Comparison of ENCODE assay signal across 8 cellular contexts in genomic region chr6:79946242-79946641, GRCh38. TPM values are rescaled to one million over a fixed set of nuclear protein-coding genes. Genes with fewer than 3 reads are reported as not detected.
DNase-seq lines count a peak whose midpoint lies in the region; ATAC-seq and TF ChIP-seq lines count a peak whose summit lies in the region.

No MANE protein-coding gene starts in this region.

- no peak overlapping the region for H3K27ac Mint-ChIP-seq in activated naive CD4-positive, alpha-beta T cell treated with anti-CD3 and anti-CD28 coated beads for 36 hours

- H3K4me1 Mint-ChIP-seq in activated naive CD4-positive, alpha-beta T cell treated with anti-CD3 and anti-CD28 coated beads for 36 hours (ENCODE audit: low read depth) = peaks cover 14% of the 10 kb centered on the region

- peaks cover 43% of the 10 kb centered on the region for H3K27me3 Mint-ChIP-seq in activated naive CD4-positive, alpha-beta T cell treated with anti-CD3 and anti-CD28 coated beads for 36 hours (ENCODE audit: low read depth)

- H3K4me3 Mint-ChIP-seq in activated naive CD4-positive, alpha-beta T cell treated with anti-CD3 and anti-CD28 coated beads for 36 hours = peak overlapping the region; percentile 78

- H3K27me3 ChIP-seq in iPS-15b (ENCODE audit: control insufficient read depth, insufficient read depth, low read length) (no peaks in the 10 kb centered on the region), stomach smooth muscle (ENCODE audit: control insufficient read depth in 1 of 2, insufficient read depth in 2 of 2, low read length in 2 of 2) (no peaks in the 10 kb centered on the region)

- H3K4me1 ChIP-seq in iPS-15b (ENCODE audit: control insufficient read depth, insufficient read depth, low read length) (peaks cover 32% of the 10 kb centered on the region), stomach smooth muscle (ENCODE audit: control insufficient read depth, insufficient read depth, low read length) (no peaks in the 10 kb centered on the region)

- H3K9ac ChIP-seq in iPS-15b (ENCODE audit: low read depth, low read length) (no peak overlapping the region), stomach smooth muscle (ENCODE audit: low read length in 2 of 2) (peak overlapping the region in 1 of 2 donors; percentile 23)

- CTCF ChIA-PET in activated naive CD4-positive, alpha-beta T cell treated with anti-CD3 and anti-CD28 coated beads for 36 hours (lab: Charles Lee) = interaction anchor here (0.5 to 3.7 kb wide), 16 partner anchors 8 to 313 kb away, joined by 3 to 18 read pairs (median 4); no protein-coding TSS in a partner anchor

- H3K9me3 ChIP-seq in iPS-15b (ENCODE audit: control insufficient read depth, insufficient read depth, low read length) (no peaks in the 10 kb centered on the region), stomach smooth muscle (ENCODE audit: control insufficient read depth in 2 of 2, low read length in 2 of 2) (no peaks in the 10 kb centered on the region)

- no peaks in the 10 kb centered on the region for H3K36me3 ChIP-seq in iPS-15b (ENCODE audit: control insufficient read depth, insufficient read depth, low read length)
- no peaks in the 10 kb centered on the region for H3K36me3 ChIP-seq in stomach smooth muscle (ENCODE audit: control insufficient read depth in 2 of 2, insufficient read depth in 2 of 2, low read length in 2 of 2)

- H3K9me3 Mint-ChIP-seq in activated naive CD4-positive, alpha-beta T cell treated with anti-CD3 and anti-CD28 coated beads for 36 hours = no peaks in the 10 kb centered on the region

- H3K27ac ChIP-seq in C4-2B (no peak overlapping the region), stomach smooth muscle (ENCODE audit: low read length) (no peak overlapping the region)

- intact Hi-C loops in activated naive CD4-positive, alpha-beta T cell treated with anti-CD3 and anti-CD28 coated beads for 36 hours (cut with micrococcal nuclease) = loop anchor here (2.0 to 10.0 kb wide), 2 partner anchors 219 to 389 kb away; no protein-coding TSS in a partner anchor
- intact Hi-C loops in lower leg skin (cut with DNase I; ENCODE audit: low total_unique reads) = loop anchor here (10.0 kb wide), 1 partner anchor 149 kb away; no protein-coding TSS in a partner anchor

- DNase-seq in NCI-H1092 treated with DMSO at 0.1 percent for 48 hours (lab: John Stamatoyannopoulos, UW) = peak; percentile 25
- peak; percentile 44 for DNase-seq in activated naive CD4-positive, alpha-beta T cell treated with anti-CD3 and anti-CD28 coated beads for 36 hours
- DNase-seq in lower leg skin (ENCODE audit: low spot score in 2 of 2) = no peak

- H3K4me3 ChIP-seq in iPS-15b (ENCODE audit: low read depth, low read length) = peak overlapping the region; percentile 57
- H3K4me3 ChIP-seq in stomach smooth muscle (ENCODE audit: low read length in 2 of 2) = peak overlapping the region; percentile 66 to 79
- H3K4me3 ChIP-seq in lower leg skin (ENCODE audit: low read depth, poor library complexity, severe bottlenecking) = no peak overlapping the region

- peak; percentile 31 for ATAC-seq in GM18861 (IDR thresholded peaks at IDR 0.05; ENCODE audit: unreplicated experiment)
- no peak for ATAC-seq in HG03097 (IDR thresholded peaks at IDR 0.05; ENCODE audit: low FRiP score, unreplicated experiment)

- TF ChIP-seq POLR2A in lower leg skin (IDR thresholded peaks at IDR 0.05) = no peak

- no peaks in the 10 kb centered on the region for H3K36me3 Mint-ChIP-seq in activated naive CD4-positive, alpha-beta T cell treated with anti-CD3 and anti-CD28 coated beads for 36 hours (ENCODE audit: low read depth)

- TF ChIP-seq CTCF in C4-2B (conservative IDR thresholded peaks at IDR 0.05) = peak; percentile 21
- no peak for TF ChIP-seq CTCF in lower leg skin (IDR thresholded peaks at IDR 0.05)

- 2 to 9% methylated on average over 5 of the region's 5 CpGs for WGBS in lower leg skin, 2 donors

RNA-seq across cellular contexts. Expression of gene ELOVL4, which starts 1.1 kb away (rescaled TPM):
- total RNA-seq in activated naive CD4-positive, alpha-beta T cell treated with anti-CD3 and anti-CD28 coated beads for 36 hours = under 1 TPM; 0.33 to 0.54 TPM
- 100 to 1,000 TPM in 2 of 4 donors, 10 to 100 TPM in 2; 56.0 to 134 (median 97.6) TPM for total RNA-seq in lower leg skin

RNA-seq across cellular contexts. Expression of gene TTK, which starts 58.2 kb away (rescaled TPM):
- total RNA-seq in activated naive CD4-positive, alpha-beta T cell treated with anti-CD3 and anti-CD28 coated beads for 36 hours = 10 to 100 TPM; 45.9 to 51.1 TPM
- total RNA-seq in lower leg skin = 1 to 10 TPM; 1.4 to 4.5 (median 2.5) TPM

Comparison
In these comparisons a context has a peak if more than half of its experiments do, and no peak if none do; other contexts are left out.
1. DNase-seq: peak in NCI-H1092 treated with DMSO at 0.1 percent for 48 hours (single experiment) and activated naive CD4-positive, alpha-beta T cell treated with anti-CD3 and anti-CD28 coated beads for 36 hours (single experiment); none in lower leg skin (0 of 2).
2. RNA of gene ELOVL4, which starts 1.1 kb away (total RNA-seq): 56.0 to 134 TPM in lower leg skin; 0.33 to 0.54 TPM in activated naive CD4-positive, alpha-beta T cell treated with anti-CD3 and anti-CD28 coated beads for 36 hours; every median in the first group is over 10 times any median in the second.
3. RNA of gene TTK, which starts 58.2 kb away (total RNA-seq): 45.9 to 51.1 TPM in activated naive CD4-positive, alpha-beta T cell treated with anti-CD3 and anti-CD28 coated beads for 36 hours; 1.4 to 4.5 TPM in lower leg skin; every median in the first group is over 4 times any median in the second.